In genomic region chr12:52543985-52544888, GRCh38 we compare ENCODE assay signal across 17 cellular contexts. TPM values are rescaled to one million over a fixed set of nuclear protein-coding genes. Genes with fewer than 3 reads are reported as not detected.
DNase-seq lines count a peak whose midpoint lies in the region; ATAC-seq, FAIRE-seq and TF ChIP-seq lines count a peak whose summit lies in the region.
"Had no signal": no experiment of that assay in that cellular context is flagged by ENCODE, and none has a peak within 500 bp of the region (broad histone marks: within the 10 kb centered on the region; RNA-seq: fewer than 3 reads in every experiment).

No MANE protein-coding gene starts in this region.

- FAIRE-seq in K562 (lab: Jason Lieb, UNC) = no peak

- no peaks in the 10 kb centered on the region for H3K9me3 ChIP-seq in breast epithelium
- H3K9me3 ChIP-seq in K562 (replicated peaks; ENCODE audit: control insufficient read depth, insufficient read depth, low read depth, low read length) = no peaks in the 10 kb centered on the region
- no peaks in the 10 kb centered on the region for H3K9me3 ChIP-seq in tibial artery
- no peaks in the 10 kb centered on the region for H3K9me3 ChIP-seq in trophoblast cell (ENCODE audit: insufficient read depth, low read depth, low read length)
- H3K9me3 ChIP-seq: gastroesophageal sphincter, HAP-1 had no signal

- no peak overlapping the region for H3K4me2 ChIP-seq in K562 (ENCODE audit: insufficient read depth, low read length)
- no peak overlapping the region for H3K4me2 ChIP-seq in trophoblast cell (ENCODE audit: low read length)

- H3K27ac ChIP-seq in breast epithelium (peak overlapping the region; percentile 43 to 56), K562 (ENCODE audit: extremely low read depth, low read depth, low read length) (no peak overlapping the region), tibial artery (peak overlapping the region; percentile 29 to 55), trophoblast cell (ENCODE audit: low read depth, low read length) (no peak overlapping the region)
- H3K27ac ChIP-seq: gastroesophageal sphincter, SK-N-MC had no signal

- no peaks in the 10 kb centered on the region for H3K79me1 ChIP-seq in trophoblast cell (ENCODE audit: low read length)

- H3K36me3 Mint-ChIP-seq in MCF 10A (ENCODE audit: insufficient read depth, unreplicated experiment) (no peaks in the 10 kb centered on the region), CD14-positive monocyte (no peaks in the 10 kb centered on the region)

- no peaks in the 10 kb centered on the region for H3K36me3 ChIP-seq in breast epithelium
- H3K36me3 ChIP-seq in K562 (ENCODE audit: control insufficient read depth, insufficient read depth, low read length) = no peaks in the 10 kb centered on the region
- no peaks in the 10 kb centered on the region for H3K36me3 ChIP-seq in tibial artery
- H3K36me3 ChIP-seq in trophoblast cell (ENCODE audit: control insufficient read depth in 1 of 2, insufficient read depth in 2 of 2, low read length in 2 of 2) = no peaks in the 10 kb centered on the region
- H3K36me3 ChIP-seq: gastroesophageal sphincter, HAP-1 had no signal

- no peak overlapping the region for H2BK5ac ChIP-seq in trophoblast cell (ENCODE audit: low read depth, low read length, poor library complexity)

- no peaks in the 10 kb centered on the region for H3K9me1 ChIP-seq in K562 (ENCODE audit: control insufficient read depth, insufficient read depth, low read length)

- H3K27me3 Mint-ChIP-seq in MCF 10A (ENCODE audit: insufficient read depth, unreplicated experiment) = peaks cover 3% of the 10 kb centered on the region
- peaks cover 0 to 10% (median 6%) of the 10 kb centered on the region in 3 donors for H3K27me3 Mint-ChIP-seq in CD14-positive monocyte (ENCODE audit: low read depth in 3 of 3)

- H3K23ac ChIP-seq in trophoblast cell (ENCODE audit: low read length) = no peak overlapping the region

- H3K4ac ChIP-seq in trophoblast cell (ENCODE audit: low read depth, low read length) = no peak overlapping the region

- peaks cover 0 to 10% of the 10 kb centered on the region in 2 donors for H3K4me1 ChIP-seq in breast epithelium
- no peaks in the 10 kb centered on the region for H3K4me1 ChIP-seq in K562 (replicated peaks in 1 of 2; ENCODE audit: control insufficient read depth in 2 of 2, insufficient read depth in 2 of 2, low read length in 2 of 2)
- peaks cover 0 to 31% (median 14%) of the 10 kb centered on the region in 4 donors for H3K4me1 ChIP-seq in tibial artery
- H3K4me1 ChIP-seq in trophoblast cell (ENCODE audit: control insufficient read depth in 1 of 2, insufficient read depth in 2 of 2, low read length in 2 of 2) = no peaks in the 10 kb centered on the region
- H3K4me1 ChIP-seq: HAP-1 had no signal

- POLR2A ChIA-PET in MCF 10A (lab: Yijun Ruan, JAX) (interaction anchor here (1.1 kb wide), 1 partner anchor 23 kb away, joined by 3 read pairs; no protein-coding TSS in a partner anchor), K562 (lab: Yijun Ruan, JAX) (interaction anchor here (0.5 to 1.3 kb wide), 2 partner anchors 9 to 123 kb away, joined by 4 to 7 read pairs; partner anchors contain the start of gene KRT71)

- H3K27me3 ChIP-seq in breast epithelium = no peaks in the 10 kb centered on the region
- H3K27me3 ChIP-seq in K562 (ENCODE audit: control insufficient read depth in 2 of 2, insufficient read depth in 2 of 2, low read length in 2 of 2) = peaks cover 3 to 44% of the 10 kb centered on the region in 2 experiments; a peak in 2 of 5 replicates
- no peaks in the 10 kb centered on the region for H3K27me3 ChIP-seq in tibial artery
- no peaks in the 10 kb centered on the region for H3K27me3 ChIP-seq in trophoblast cell (ENCODE audit: insufficient read depth, low read length)

- no peak overlapping the region for H3K4me3 Mint-ChIP-seq in MCF 10A (ENCODE audit: unreplicated experiment)
- H3K4me3 Mint-ChIP-seq in CD14-positive monocyte = no peak overlapping the region

- H3K79me2 ChIP-seq in K562 (ENCODE audit: control insufficient read depth, insufficient read depth, low read length) (no peaks in the 10 kb centered on the region), trophoblast cell (ENCODE audit: control insufficient read depth, insufficient read depth, low read length, poor library complexity) (no peaks in the 10 kb centered on the region)

- no peak overlapping the region for H3K18ac ChIP-seq in trophoblast cell (ENCODE audit: low read length)

- TF ChIP-seq CTCF in breast epithelium (IDR thresholded peaks at IDR 0.05) (no peak), MCF 10A (IDR thresholded peaks at IDR 0.05; ENCODE audit: unreplicated experiment) (no peak), K562 (IDR thresholded peaks at IDR 0.05 in 2 of 3, conservative IDR thresholded peaks at IDR 0.05 in 1 of 3; ENCODE audit: insufficient read depth in 2 of 3, low read depth in 1 of 3, low read length in 3 of 3) (peak in 2 of 3 experiments; percentile 4 to 57; a peak in 3 of 6 replicates), tibial artery (IDR thresholded peaks at IDR 0.05) (peak; percentile 41 to 42), CD14-positive monocyte (IDR thresholded peaks at IDR 0.05) (no peak)

- H3K27ac Mint-ChIP-seq in MCF 10A (ENCODE audit: low read depth, unreplicated experiment) (no peak overlapping the region), CD14-positive monocyte (no peak overlapping the region)

- H3K4me1 Mint-ChIP-seq in MCF 10A (ENCODE audit: insufficient read depth, unreplicated experiment) (peaks cover 5% of the 10 kb centered on the region), CD14-positive monocyte (no peaks in the 10 kb centered on the region)

- intact Hi-C loops in breast epithelium (cut with DNase I; ENCODE audit: low total_unique reads) (no loop called here), MCF 10A (cut with micrococcal nuclease) (no loop called here), K562 (cut with micrococcal nuclease) (no loop called here), tibial artery (cut with DNase I; ENCODE audit: low total_unique reads) (no loop called here), CD14-positive monocyte (cut with micrococcal nuclease) (no loop called here)

- H3K9ac ChIP-seq in K562 (ENCODE audit: insufficient read depth in 1 of 2, low read depth in 2 of 2, low read length in 2 of 2) = no peak overlapping the region
- H3K9ac ChIP-seq in trophoblast cell (ENCODE audit: low read length) = no peak overlapping the region

- H4K8ac ChIP-seq in trophoblast cell (ENCODE audit: low read depth, low read length) = no peak overlapping the region

- no peak overlapping the region for H2BK12ac ChIP-seq in trophoblast cell (ENCODE audit: low read length)

- peaks cover 9% of the 10 kb centered on the region; the same call in 1 of the 2 replicates for H4K20me1 ChIP-seq in K562 (replicated peaks; ENCODE audit: control insufficient read depth, insufficient read depth, low read length)

- CTCF ChIA-PET in MCF 10A (lab: Yijun Ruan, JAX) = interaction anchor here (0.5 to 2.0 kb wide), 3 partner anchors 154 to 436 kb away, joined by 3 to 6 read pairs (median 3); no protein-coding TSS in a partner anchor
- CTCF ChIA-PET in K562 (lab: Yijun Ruan, JAX; ENCODE audit: low intra/inter-chr PET ratio) = interaction anchor here (0.6 to 0.7 kb wide), 2 partner anchors 324 to 326 kb away, joined by 3 read pairs; no protein-coding TSS in a partner anchor

- TF ChIP-seq EP300 in K562 (IDR thresholded peaks at IDR 0.05; ENCODE audit: low read length) = no peak

- no peak overlapping the region for H2AFZ ChIP-seq in K562 (ENCODE audit: low read depth, low read length)
- H2AFZ ChIP-seq in trophoblast cell (ENCODE audit: insufficient read depth, low read length, poor library complexity) = no peak overlapping the region

- in situ Hi-C loops in K562 (cut with MboI) = no loop called here

- no peak overlapping the region for H2BK120ac ChIP-seq in trophoblast cell (ENCODE audit: insufficient read depth, low read length, poor library complexity)

- H2AK5ac ChIP-seq in trophoblast cell (ENCODE audit: low read length) = no peak overlapping the region

- no peak overlapping the region for H3K4me3 ChIP-seq in breast epithelium
- no peak overlapping the region for H3K4me3 ChIP-seq in K562
- no peak overlapping the region for H3K4me3 ChIP-seq in tibial artery
- H3K4me3 ChIP-seq in trophoblast cell (ENCODE audit: low read depth, low read length) = no peak overlapping the region
- H3K4me3 ChIP-seq: gastroesophageal sphincter, HAP-1, SK-N-MC had no signal

- no peak for TF ChIP-seq RAD21 in K562 (CRISPR knock-in tag; conservative IDR thresholded peaks at IDR 0.05 in 1 of 2, IDR thresholded peaks at IDR 0.05 in 1 of 2)

- no peak overlapping the region for H4K91ac ChIP-seq in trophoblast cell (ENCODE audit: low read depth, low read length)

- BruUV-seq in MCF 10A (replicated peaks; lab: Mats Ljungman, UMichigan) (no TSS peak), K562 (replicated peaks; lab: Mats Ljungman, UMichigan) (no TSS peak)

- H3K9me3 Mint-ChIP-seq in MCF 10A (ENCODE audit: unreplicated experiment) (no peaks in the 10 kb centered on the region), CD14-positive monocyte (no peaks in the 10 kb centered on the region)

- H3K14ac ChIP-seq in trophoblast cell (ENCODE audit: low read length) = no peak overlapping the region

- DNase-seq in breast epithelium (ENCODE audit: low spot score in 2 of 2) = no peak
- no peak for DNase-seq in MCF 10A (ENCODE audit: unreplicated experiment)
- DNase-seq in K562 (ENCODE audit: extremely low read depth in 1 of 4, low spot score in 3 of 4) = peak; percentile 6 to 25 (median 20)
- peak; percentile 57 for DNase-seq in iPS-NIHi11 (ENCODE audit: low spot score)
- DNase-seq in tibial artery = peak; percentile 47 to 84
- no peak for DNase-seq in CD14-positive monocyte (ENCODE audit: low spot score)
- DNase-seq in trophoblast cell = no peak
- DNase-seq: activated gamma-delta T cell treated with Interleukin-2 at 50 U/mL for 16 hours; NK-92 treated with Interleukin-12 subunit alpha and Interleukin-12 subunit beta, amount 100 ng/mL, for 24 hours; stimulated activated CD4-positive, alpha-beta T cell treated with anti-CD3 and anti-CD28 coated beads, Interleukin-2, amount 100 ng/mL, for 48 hours had no signal

- ATAC-seq in K562 (peak; percentile 76), HG03469 (IDR thresholded peaks at IDR 0.05; ENCODE audit: unreplicated experiment) (no peak)
- ATAC-seq: gastroesophageal sphincter had no signal

- TF ChIP-seq POLR2A in breast epithelium (IDR thresholded peaks at IDR 0.05) (no peak), K562 (conservative IDR thresholded peaks at IDR 0.05) (no peak)

- H4K12ac ChIP-seq in trophoblast cell (ENCODE audit: low read depth, low read length) = no peak overlapping the region

- WGBS in K562 (ENCODE audit: insufficient coverage, low coverage, missing lambda C conversion rate) = 2% methylated on average over 17 of the region's 17 CpGs
- no CpG with 5 or more reads among the region's 17 CpGs for WGBS in trophoblast cell (ENCODE audit: extremely low coverage, insufficient coverage, insufficient read length)

RNA-seq across cellular contexts. Expression of gene KRT71, which starts 8.7 kb away (rescaled TPM):
- total RNA-seq in breast epithelium = under 1 TPM in 1 of 3 donors, not detected in 2; 0.16 TPM
- not detected in 2 replicates for total RNA-seq in MCF 10A (2022)
- not detected in 2 replicates for total RNA-seq in K562 (2011; cell fraction: chromatin; rRNA removed; ENCODE audit: low replicate concordance)
- not detected in 2 replicates for total RNA-seq in K562 (2011; cell fraction: nucleolus; rRNA removed)
- not detected in 2 replicates for total RNA-seq in K562 (2011; cell fraction: nucleoplasm; rRNA removed)
- total RNA-seq in K562 (2014; rRNA removed) = not detected in 2 replicates
- total RNA-seq in K562 (2014; rRNA removed; fragmentation: Illumina TruSeq; extraction: Trizol) = not detected in 2 replicates
- total RNA-seq in K562 (2015; rRNA removed; fragmentation: Illumina TruSeq; extraction: Trizol) = not detected in 2 replicates
- total RNA-seq in K562 (2021) = not detected in 2 replicates
- polyA plus RNA-seq in K562 (2011; rRNA removed) = not detected in 2 replicates
- polyA plus RNA-seq in K562 (2011; cell fraction: cytosol; rRNA removed) = not detected in 2 replicates
- polyA plus RNA-seq in K562 (2011; cell fraction: nucleus; rRNA removed) = not detected in 2 replicates
- polyA plus RNA-seq in K562 (2012) = not detected in 2 replicates
- polyA plus RNA-seq in K562 (2014; fragmentation: Illumina TruSeq; extraction: Trizol) = not detected in 2 replicates
- polyA plus RNA-seq in K562 (2014; fragmentation: Nextera tagmentation; extraction: Ambion mirVana) = not detected
- polyA plus RNA-seq in K562 (2014; rRNA removed) = not detected in 2 replicates
- not detected in 2 replicates for polyA minus RNA-seq in K562 (2011; rRNA and poly(A)+ RNA removed)
- not detected in 2 replicates for polyA minus RNA-seq in K562 (2011; cell fraction: cytosol; rRNA and poly(A)+ RNA removed)
- polyA minus RNA-seq in K562 (2011; cell fraction: nucleus; rRNA and poly(A)+ RNA removed) = not detected in 2 replicates
- not detected for polyA plus RNA-seq in CD14-positive monocyte
- polyA plus RNA-seq in trophoblast cell (2013) = 0.07 and 0.11 TPM in 2 replicates
- total RNA-seq: A172, gastroesophageal sphincter, kidney epithelial cell, renal cortical epithelial cell had no signal

RNA-seq across cellular contexts. Expression of gene KRT5, which starts 24.0 kb away (rescaled TPM):
- total RNA-seq in breast epithelium (100 to 1,000 TPM in 2 of 3 donors, 1 to 10 TPM in 1; 4.3 to 464 (median 413) TPM), MCF 10A (2022) (1,273 and 3,552 TPM in 2 replicates), K562 (2014; rRNA removed) (not detected in 2 replicates), K562 (2014; rRNA removed; fragmentation: Illumina TruSeq; extraction: Trizol) (not detected in 2 replicates), K562 (2015; rRNA removed; fragmentation: Illumina TruSeq; extraction: Trizol) (not detected in 2 replicates), K562 (2021) (not detected in 2 replicates)
- total RNA-seq in K562 (2011; cell fraction: chromatin; rRNA removed; ENCODE audit: low replicate concordance) = not detected in 2 replicates
- total RNA-seq in K562 (2011; cell fraction: nucleolus; rRNA removed) = 0.26 TPM in 1 of 2 replicates, not detected in the other
- total RNA-seq in K562 (2011; cell fraction: nucleoplasm; rRNA removed) = not detected in 2 replicates
- polyA plus RNA-seq in K562 (2011; rRNA removed) (0.12 and 0.32 TPM in 2 replicates), K562 (2014; fragmentation: Illumina TruSeq; extraction: Trizol) (not detected in 2 replicates), K562 (2014; fragmentation: Nextera tagmentation; extraction: Ambion mirVana) (not detected), K562 (2014; rRNA removed) (not detected in 2 replicates), CD14-positive monocyte (not detected)
- polyA plus RNA-seq in K562 (2011; cell fraction: cytosol; rRNA removed) = 0.07 and 0.09 TPM in 2 replicates
- polyA plus RNA-seq in K562 (2011; cell fraction: nucleus; rRNA removed) = not detected in 2 replicates
- not detected in 2 replicates for polyA plus RNA-seq in K562 (2012)
- 0.30 TPM in 1 of 2 replicates, not detected in the other for polyA minus RNA-seq in K562 (2011; rRNA and poly(A)+ RNA removed)
- polyA minus RNA-seq in K562 (2011; cell fraction: cytosol; rRNA and poly(A)+ RNA removed) = not detected in 2 replicates
- not detected in 2 replicates for polyA minus RNA-seq in K562 (2011; cell fraction: nucleus; rRNA and poly(A)+ RNA removed)
- polyA plus RNA-seq in trophoblast cell (2013) = 0.04 and 0.07 TPM in 2 replicates
- total RNA-seq: kidney epithelial cell had no signal

RNA-seq across cellular contexts. Expression of gene KRT74, which starts 29.4 kb away (rescaled TPM):
- total RNA-seq in breast epithelium (not detected), MCF 10A (2022) (not detected in 2 replicates), K562 (2014; rRNA removed) (not detected in 2 replicates), K562 (2014; rRNA removed; fragmentation: Illumina TruSeq; extraction: Trizol) (not detected in 2 replicates), K562 (2015; rRNA removed; fragmentation: Illumina TruSeq; extraction: Trizol) (not detected in 2 replicates), K562 (2021) (not detected in 2 replicates)
- total RNA-seq in K562 (2011; cell fraction: chromatin; rRNA removed; ENCODE audit: low replicate concordance) = not detected in 2 replicates
- total RNA-seq in K562 (2011; cell fraction: nucleolus; rRNA removed) = not detected in 2 replicates
- not detected in 2 replicates for total RNA-seq in K562 (2011; cell fraction: nucleoplasm; rRNA removed)
- polyA plus RNA-seq in K562 (2011; rRNA removed) (not detected in 2 replicates), K562 (2014; fragmentation: Illumina TruSeq; extraction: Trizol) (not detected in 2 replicates), K562 (2014; fragmentation: Nextera tagmentation; extraction: Ambion mirVana) (not detected), K562 (2014; rRNA removed) (not detected in 2 replicates), CD14-positive monocyte (not detected)
- not detected in 2 replicates for polyA plus RNA-seq in K562 (2011; cell fraction: cytosol; rRNA removed)
- polyA plus RNA-seq in K562 (2011; cell fraction: nucleus; rRNA removed) = not detected in 2 replicates
- polyA plus RNA-seq in K562 (2012) = not detected in 2 replicates
- not detected in 2 replicates for polyA minus RNA-seq in K562 (2011; rRNA and poly(A)+ RNA removed)
- polyA minus RNA-seq in K562 (2011; cell fraction: cytosol; rRNA and poly(A)+ RNA removed) = not detected in 2 replicates
- polyA minus RNA-seq in K562 (2011; cell fraction: nucleus; rRNA and poly(A)+ RNA removed) = not detected in 2 replicates
- 0.11 and 0.12 TPM in 2 replicates for polyA plus RNA-seq in trophoblast cell (2013)
- total RNA-seq: A172, gastroesophageal sphincter, kidney epithelial cell, renal cortical epithelial cell had no signal

RNA-seq across cellular contexts. Expression of gene KRT6A, which starts 51.2 kb away (rescaled TPM):
- total RNA-seq in breast epithelium = 1 to 10 TPM in 1 of 3 donors, under 1 TPM in 1, not detected in 1; 0.33 to 3.1 TPM
- 1,403 and 1,688 TPM in 2 replicates for total RNA-seq in MCF 10A (2022)
- not detected in 2 replicates for total RNA-seq in K562 (2011; cell fraction: chromatin; rRNA removed; ENCODE audit: low replicate concordance)
- total RNA-seq in K562 (2011; cell fraction: nucleolus; rRNA removed) = 0.26 TPM in 1 of 2 replicates, not detected in the other
- not detected in 2 replicates for total RNA-seq in K562 (2011; cell fraction: nucleoplasm; rRNA removed)
- not detected in 2 replicates for total RNA-seq in K562 (2014; rRNA removed)
- total RNA-seq in K562 (2014; rRNA removed; fragmentation: Illumina TruSeq; extraction: Trizol) = not detected in 2 replicates
- not detected in 2 replicates for total RNA-seq in K562 (2015; rRNA removed; fragmentation: Illumina TruSeq; extraction: Trizol)
- total RNA-seq in K562 (2021) = not detected in 2 replicates
- polyA plus RNA-seq in K562 (2011; rRNA removed) = 0.26 TPM in 1 of 2 replicates, not detected in the other
- 0.03 and 0.07 TPM in 2 replicates for polyA plus RNA-seq in K562 (2011; cell fraction: cytosol; rRNA removed)
- polyA plus RNA-seq in K562 (2011; cell fraction: nucleus; rRNA removed) = not detected in 2 replicates
- polyA plus RNA-seq in K562 (2012) = not detected in 2 replicates
- not detected in 2 replicates for polyA plus RNA-seq in K562 (2014; fragmentation: Illumina TruSeq; extraction: Trizol)
- not detected for polyA plus RNA-seq in K562 (2014; fragmentation: Nextera tagmentation; extraction: Ambion mirVana)
- not detected in 2 replicates for polyA plus RNA-seq in K562 (2014; rRNA removed)
- polyA minus RNA-seq in K562 (2011; rRNA and poly(A)+ RNA removed) = 0.30 TPM in 1 of 2 replicates, not detected in the other
- not detected in 2 replicates for polyA minus RNA-seq in K562 (2011; cell fraction: cytosol; rRNA and poly(A)+ RNA removed)
- 0.13 TPM in 1 of 2 replicates, not detected in the other for polyA minus RNA-seq in K562 (2011; cell fraction: nucleus; rRNA and poly(A)+ RNA removed)
- not detected for polyA plus RNA-seq in CD14-positive monocyte
- not detected in 2 replicates for polyA plus RNA-seq in trophoblast cell (2013)
- total RNA-seq: A172 had no signal

RNA-seq across cellular contexts. Expression of gene KRT72, which starts 57.0 kb away (rescaled TPM):
- total RNA-seq in breast epithelium = not detected
- total RNA-seq in MCF 10A (2022) = not detected in 2 replicates
- total RNA-seq in K562 (2011; cell fraction: chromatin; rRNA removed; ENCODE audit: low replicate concordance) = not detected in 2 replicates
- not detected in 2 replicates for total RNA-seq in K562 (2011; cell fraction: nucleolus; rRNA removed)
- total RNA-seq in K562 (2011; cell fraction: nucleoplasm; rRNA removed) = not detected in 2 replicates
- not detected in 2 replicates for total RNA-seq in K562 (2014; rRNA removed)
- total RNA-seq in K562 (2014; rRNA removed; fragmentation: Illumina TruSeq; extraction: Trizol) = not detected in 2 replicates
- not detected in 2 replicates for total RNA-seq in K562 (2015; rRNA removed; fragmentation: Illumina TruSeq; extraction: Trizol)
- total RNA-seq in K562 (2021) = 0.09 TPM in 1 of 2 replicates, not detected in the other
- polyA plus RNA-seq in K562 (2011; rRNA removed) = not detected in 2 replicates
- not detected in 2 replicates for polyA plus RNA-seq in K562 (2011; cell fraction: cytosol; rRNA removed)
- not detected in 2 replicates for polyA plus RNA-seq in K562 (2011; cell fraction: nucleus; rRNA removed)
- polyA plus RNA-seq in K562 (2012) = 0.21 and 0.65 TPM in 2 replicates
- not detected in 2 replicates for polyA plus RNA-seq in K562 (2014; fragmentation: Illumina TruSeq; extraction: Trizol)
- not detected for polyA plus RNA-seq in K562 (2014; fragmentation: Nextera tagmentation; extraction: Ambion mirVana)
- polyA plus RNA-seq in K562 (2014; rRNA removed) = not detected in 2 replicates
- polyA minus RNA-seq in K562 (2011; rRNA and poly(A)+ RNA removed) = not detected in 2 replicates
- not detected in 2 replicates for polyA minus RNA-seq in K562 (2011; cell fraction: cytosol; rRNA and poly(A)+ RNA removed)
- polyA minus RNA-seq in K562 (2011; cell fraction: nucleus; rRNA and poly(A)+ RNA removed) = not detected in 2 replicates
- polyA plus RNA-seq in CD14-positive monocyte = not detected
- polyA plus RNA-seq in trophoblast cell (2013) = not detected in 2 replicates
- total RNA-seq: A172, gastroesophageal sphincter, kidney epithelial cell, renal cortical epithelial cell had no signal

Comparison
In these comparisons a context has a peak if more than half of its experiments do, and no peak if none do; other contexts are left out.
1. DNase-seq: peak in K562 (4 of 4), iPS-NIHi11 (single experiment) and tibial artery (2 of 2); none in breast epithelium (0 of 2), MCF 10A (single experiment), CD14-positive monocyte (single experiment) and trophoblast cell (0 of 2).
2. H3K27ac ChIP-seq: peak in breast epithelium (2 of 2) and tibial artery (2 of 2); none in K562 (single experiment) and trophoblast cell (single experiment).
3. CTCF ChIP-seq: peak in K562 (2 of 3) and tibial artery (2 of 2); none in breast epithelium (0 of 3), MCF 10A (single experiment) and CD14-positive monocyte (single experiment).
4. RNA of gene KRT5, which starts 24.0 kb away (total RNA-seq): 1,273 to 3,552 TPM in MCF 10A and 4.3 to 464 TPM in breast epithelium; 0.26 TPM in K562; every median in the first group is over 4 times any median in the second.